In the genomic region with DNA sequence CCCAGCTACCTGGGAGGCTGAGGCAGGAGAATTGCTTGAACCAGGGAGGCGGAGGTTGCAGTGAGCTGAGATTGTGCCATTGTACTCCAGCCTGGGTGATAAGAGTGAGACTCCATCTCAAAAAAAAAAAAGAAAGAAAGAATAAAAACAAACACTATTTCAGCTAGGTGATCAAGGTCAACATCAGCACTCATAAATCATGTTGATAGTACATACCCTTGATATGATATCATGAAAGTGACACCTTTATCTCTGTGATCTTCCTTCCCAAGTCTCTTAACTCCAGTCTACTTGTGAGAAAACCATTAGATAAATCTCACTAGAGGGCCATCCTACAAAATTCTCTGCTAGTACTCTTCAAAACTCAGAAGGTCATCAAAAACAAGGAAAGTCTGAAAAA, we compare ENCODE assay signal across 22 cellular contexts.
"Had no signal": no experiment of that assay in that cellular context is flagged by ENCODE, and none has a peak within 500 bp of the region (broad histone marks: within the 10 kb centered on the region; RNA-seq: fewer than 3 reads in every experiment).

No MANE protein-coding gene starts in this region.

- DNase-seq: Karpas-422, KG1, MG63, NCI-H1092, NCI-H1105 treated with DMSO at 0.1 percent for 48 hours, NCI-H1417 treated with DMSO at 0.1 percent for 48 hours, NCI-H146, NCI-H1930, NCI-H2081, NCI-H2107, NCI-H2171 treated with DMSO at 0.1 percent for 48 hours, NCI-H345, NCI-H446 treated with DMSO at 0.1 percent for 48 hours, NCI-H510A treated with DMSO at 0.1 percent for 48 hours, NCI-H69, NCI-H774, PC-3, Right ventricle myocardium superior, SIG-M5 had no signal

- H3K9me3 ChIP-seq: MG63, SJSA1 had no signal

- ATAC-seq: Panc1, PC-3 had no signal

- H3K4me1 ChIP-seq: SJSA1 had no signal

- H3K27ac ChIP-seq: SJSA1, SK-N-MC had no signal

- H3K4me3 ChIP-seq: MG63, SJSA1, SK-N-MC had no signal

- H3K27me3 ChIP-seq: MG63, SJSA1 had no signal

- H3K36me3 ChIP-seq: MG63, SJSA1 had no signal
